Comparison of ENCODE assay signal across 29 cellular contexts in the genomic region with DNA sequence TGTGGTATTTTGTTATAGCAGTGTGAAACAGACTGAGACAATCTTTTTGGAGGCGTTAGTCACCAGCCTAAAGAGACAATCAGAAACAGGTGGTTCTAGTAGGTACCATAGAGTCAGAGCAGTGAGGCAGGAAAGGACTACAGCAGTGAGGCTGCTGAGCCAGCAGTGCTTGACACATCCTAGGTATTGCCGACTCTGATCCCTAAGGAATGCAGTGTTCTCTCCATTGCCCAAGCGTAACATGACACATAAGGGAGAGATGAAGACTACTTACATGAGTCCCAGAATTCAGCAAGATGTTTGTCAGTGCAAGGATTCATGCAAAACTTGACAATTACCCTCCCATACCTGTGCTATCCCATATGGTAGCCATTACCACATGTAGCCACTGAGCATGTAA.
A peak's percentile ranks its signal among the peaks of the same experiment; 100 is the strongest.
DNase-seq lines count a peak whose midpoint lies in the region; ATAC-seq and TF ChIP-seq lines count a peak whose summit lies in the region.
"Had no signal": no experiment of that assay in that cellular context is flagged by ENCODE, and none has a peak within 500 bp of the region (broad histone marks: within the 10 kb centered on the region; RNA-seq: fewer than 3 reads in every experiment).

No MANE protein-coding gene starts in this region.

- no peak overlapping the region for H3K4me2 ChIP-seq in trophoblast cell (ENCODE audit: low read length)

- H3K4me3 ChIP-seq in RWPE2 (ENCODE audit: severe bottlenecking) (no peak overlapping the region), fibroblast of mammary gland (ENCODE audit: control insufficient read depth, low read depth, low read length) (no peak overlapping the region), trophoblast cell (ENCODE audit: low read depth, low read length) (no peak overlapping the region)
- H3K4me3 ChIP-seq: HAP-1, right atrium auricular region, SK-N-MC, suprapubic skin had no signal

- no peaks in the 10 kb centered on the region for H3K36me3 ChIP-seq in RWPE2 (ENCODE audit: low read depth)
- H3K36me3 ChIP-seq in trophoblast cell (ENCODE audit: control insufficient read depth in 1 of 2, insufficient read depth in 2 of 2, low read length in 2 of 2) = no peaks in the 10 kb centered on the region
- H3K36me3 ChIP-seq: HAP-1, right atrium auricular region, suprapubic skin had no signal

- no peak overlapping the region for H2AFZ ChIP-seq in trophoblast cell (ENCODE audit: insufficient read depth, low read length, poor library complexity)

- H3K18ac ChIP-seq in trophoblast cell (ENCODE audit: low read length) = no peak overlapping the region

- TF ChIP-seq CTCF in RWPE2 (IDR thresholded peaks at IDR 0.05; ENCODE audit: poor library complexity, severe bottlenecking) = no peak
- no peak for TF ChIP-seq CTCF in fibroblast of mammary gland (conservative IDR thresholded peaks at IDR 0.05; ENCODE audit: control insufficient read depth, insufficient read depth, low read depth, low read length)

- DNase-seq in Caki2 (ENCODE audit: low read depth) (peak; percentile 59), RWPE2 (ENCODE audit: low spot score) (no peak), fibroblast of mammary gland (ENCODE audit: low read depth) (peak; percentile 38), trophoblast cell (peak; percentile 72 to 89), NCI-H774 (lab: John Stamatoyannopoulos, UW) (no peak), HEK293T (ENCODE audit: extremely low spot score) (no peak)
- no peak for DNase-seq in activated T-cell treated with anti-CD3 and anti-CD28 coated beads, Interleukin-2, amount 50 U/mL, for 48 hours
- DNase-seq: activated CD4-positive, alpha-beta T cell treated with anti-CD3 and anti-CD28 coated beads, Interleukin-2, amount 50 U/mL, for 48 hours; activated CD4-positive, CD25-positive, alpha-beta regulatory T cell treated with anti-CD3 and anti-CD28 coated beads, Interleukin-2, amount 50 U/mL, for 72 hours; activated naive CD4-positive, alpha-beta T cell; activated naive CD8-positive, alpha-beta T cell treated with anti-CD3 and anti-CD28 coated beads, Interleukin-2, amount 50 U/mL, for 24 hours; dermis blood vessel endothelial cell; DMS53; head of caudate nucleus; islet precursor cell; midbrain; naive B cell; NCI-H1048; NCI-H446 treated with DMSO at 0.1 percent for 48 hours; NCI-H82; RPMI8226; stimulated activated CD4-positive, alpha-beta T cell treated with anti-CD3 and anti-CD28 coated beads, Interleukin-1b, Interleukin-23, amount 100 ng/mL, for 48 hours; stimulated activated naive CD4-positive, alpha-beta T cell treated with Interleukin-2 at 50 U/mL for 16 hours; T-helper 1 cell had no signal

- no peak overlapping the region for H4K91ac ChIP-seq in trophoblast cell (ENCODE audit: low read depth, low read length)

- H3K4me1 ChIP-seq in RWPE2 (ENCODE audit: insufficient read depth, poor library complexity, severe bottlenecking) = no peaks in the 10 kb centered on the region
- no peaks in the 10 kb centered on the region for H3K4me1 ChIP-seq in trophoblast cell (ENCODE audit: control insufficient read depth in 1 of 2, insufficient read depth in 2 of 2, low read length in 2 of 2)
- H3K4me1 ChIP-seq: HAP-1, right atrium auricular region, suprapubic skin had no signal

- no peak overlapping the region for H3K4ac ChIP-seq in trophoblast cell (ENCODE audit: low read depth, low read length)

- H3K27ac ChIP-seq in RWPE2 (ENCODE audit: poor library complexity, severe bottlenecking) = no peak overlapping the region
- H3K27ac ChIP-seq in trophoblast cell (ENCODE audit: low read depth, low read length) = no peak overlapping the region
- H3K27ac ChIP-seq: right atrium auricular region, SK-N-MC, suprapubic skin had no signal

- H4K12ac ChIP-seq in trophoblast cell (ENCODE audit: low read depth, low read length) = no peak overlapping the region

- H3K27me3 ChIP-seq in RWPE2 (ENCODE audit: insufficient read depth, poor library complexity, severe bottlenecking) = no peaks in the 10 kb centered on the region
- H3K27me3 ChIP-seq in trophoblast cell (ENCODE audit: insufficient read depth, low read length) = no peaks in the 10 kb centered on the region
- H3K27me3 ChIP-seq: right atrium auricular region, suprapubic skin had no signal

- H3K9me3 ChIP-seq in RWPE2 (ENCODE audit: severe bottlenecking) = no peaks in the 10 kb centered on the region
- H3K9me3 ChIP-seq in trophoblast cell (ENCODE audit: insufficient read depth, low read depth, low read length) = no peaks in the 10 kb centered on the region
- H3K9me3 ChIP-seq: HAP-1, right atrium auricular region, suprapubic skin had no signal

- no peak overlapping the region for H2AK5ac ChIP-seq in trophoblast cell (ENCODE audit: low read length)

- no peak overlapping the region for H3K23ac ChIP-seq in trophoblast cell (ENCODE audit: low read length)

- no peak overlapping the region for H4K8ac ChIP-seq in trophoblast cell (ENCODE audit: low read depth, low read length)

- no peak overlapping the region for H2BK5ac ChIP-seq in trophoblast cell (ENCODE audit: low read depth, low read length, poor library complexity)

- in situ Hi-C loops in Caki2 (cut with HindIII; ENCODE audit: low pct_unique_long_range_greater_than_20kb, low sequenced_read_pairs) = no loop called here

- H3K79me1 ChIP-seq in trophoblast cell (ENCODE audit: low read length) = peaks cover 2% of the 10 kb centered on the region

- CTCF ChIA-PET in HEK293T (lab: Yijun Ruan, JAX) = interaction anchor here (0.8 kb wide), 1 partner anchor 108 kb away, joined by 3 read pairs; no protein-coding TSS in a partner anchor

- ATAC-seq in RWPE2 (ENCODE audit: low read depth) = peak; percentile 42; the same call in 1 of the 3 replicates
- ATAC-seq: activated naive CD8-positive, alpha-beta T cell treated with anti-CD3 and anti-CD28 coated beads, Interleukin-2, amount 50 U/mL, for 24 hours; HepG2 had no signal

- no peaks in the 10 kb centered on the region for H3K79me2 ChIP-seq in trophoblast cell (ENCODE audit: control insufficient read depth, insufficient read depth, low read length, poor library complexity)

- H3K14ac ChIP-seq in trophoblast cell (ENCODE audit: low read length) = no peak overlapping the region

- no CpG with 5 or more reads among the region's 3 CpGs for WGBS in trophoblast cell (ENCODE audit: extremely low coverage, insufficient coverage, insufficient read length)

- POLR2A ChIA-PET in HEK293T (lab: Yijun Ruan, JAX) = no interaction called here

- no peak overlapping the region for H3K9ac ChIP-seq in trophoblast cell (ENCODE audit: low read length)

- H2BK12ac ChIP-seq in trophoblast cell (ENCODE audit: low read length) = no peak overlapping the region

- H2BK120ac ChIP-seq in trophoblast cell (ENCODE audit: insufficient read depth, low read length, poor library complexity) = no peak overlapping the region

TF ChIP-seq in HEK293T, 16 proteins besides CTCF, POLR2A, EP300 and RAD21:
- TF ChIP-seq FOXK2 (IDR thresholded peaks at IDR 0.05) (no peak), ELF4 (IDR thresholded peaks at IDR 0.05) (no peak), SP1 (IDR thresholded peaks at IDR 0.05) (no peak), NFRKB (IDR thresholded peaks at IDR 0.05) (no peak), FOXM1 (IDR thresholded peaks at IDR 0.05; ENCODE audit: borderline replicate concordance) (no peak), FOXA1 (IDR thresholded peaks at IDR 0.05) (no peak), BHLHE40 (IDR thresholded peaks at IDR 0.05; ENCODE audit: borderline replicate concordance) (no peak), LEF1 (IDR thresholded peaks at IDR 0.05; ENCODE audit: borderline replicate concordance) (no peak), SUZ12 (IDR thresholded peaks at IDR 0.05) (no peak), HDGF (IDR thresholded peaks at IDR 0.05; ENCODE audit: borderline replicate concordance) (no peak), TARDBP (IDR thresholded peaks at IDR 0.05) (no peak), CTBP1 (IDR thresholded peaks at IDR 0.05; ENCODE audit: borderline replicate concordance) (no peak), ZNF384 (IDR thresholded peaks at IDR 0.05) (no peak), L3MBTL2 (conservative IDR thresholded peaks at IDR 0.05) (no peak), ARNT (IDR thresholded peaks at IDR 0.05) (no peak)
- TF ChIP-seq, protein P1, sequence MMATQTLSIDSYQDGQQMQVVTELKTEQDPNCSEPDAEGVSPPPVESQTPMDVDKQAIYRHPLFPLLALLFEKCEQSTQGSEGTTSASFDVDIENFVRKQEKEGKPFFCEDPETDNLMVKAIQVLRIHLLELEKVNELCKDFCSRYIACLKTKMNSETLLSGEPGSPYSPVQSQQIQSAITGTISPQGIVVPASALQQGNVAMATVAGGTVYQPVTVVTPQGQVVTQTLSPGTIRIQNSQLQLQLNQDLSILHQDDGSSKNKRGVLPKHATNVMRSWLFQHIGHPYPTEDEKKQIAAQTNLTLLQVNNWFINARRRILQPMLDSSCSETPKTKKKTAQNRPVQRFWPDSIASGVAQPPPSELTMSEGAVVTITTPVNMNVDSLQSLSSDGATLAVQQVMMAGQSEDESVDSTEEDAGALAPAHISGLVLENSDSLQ (IDR thresholded peaks at IDR 0.05) = no peak

Comparison
In these comparisons a context has a peak if more than half of its experiments do, and no peak if none do; other contexts are left out.
1. DNase-seq: peak in Caki2 (single experiment), fibroblast of mammary gland (single experiment) and trophoblast cell (2 of 2); none in RWPE2 (single experiment), NCI-H774 (single experiment), activated T-cell treated with anti-CD3 and anti-CD28 coated beads, Interleukin-2, amount 50 U/mL, for 48 hours (0 of 2) and HEK293T (single experiment).